Comparison of ENCODE assay signal across 10 cellular contexts in the genomic region with DNA sequence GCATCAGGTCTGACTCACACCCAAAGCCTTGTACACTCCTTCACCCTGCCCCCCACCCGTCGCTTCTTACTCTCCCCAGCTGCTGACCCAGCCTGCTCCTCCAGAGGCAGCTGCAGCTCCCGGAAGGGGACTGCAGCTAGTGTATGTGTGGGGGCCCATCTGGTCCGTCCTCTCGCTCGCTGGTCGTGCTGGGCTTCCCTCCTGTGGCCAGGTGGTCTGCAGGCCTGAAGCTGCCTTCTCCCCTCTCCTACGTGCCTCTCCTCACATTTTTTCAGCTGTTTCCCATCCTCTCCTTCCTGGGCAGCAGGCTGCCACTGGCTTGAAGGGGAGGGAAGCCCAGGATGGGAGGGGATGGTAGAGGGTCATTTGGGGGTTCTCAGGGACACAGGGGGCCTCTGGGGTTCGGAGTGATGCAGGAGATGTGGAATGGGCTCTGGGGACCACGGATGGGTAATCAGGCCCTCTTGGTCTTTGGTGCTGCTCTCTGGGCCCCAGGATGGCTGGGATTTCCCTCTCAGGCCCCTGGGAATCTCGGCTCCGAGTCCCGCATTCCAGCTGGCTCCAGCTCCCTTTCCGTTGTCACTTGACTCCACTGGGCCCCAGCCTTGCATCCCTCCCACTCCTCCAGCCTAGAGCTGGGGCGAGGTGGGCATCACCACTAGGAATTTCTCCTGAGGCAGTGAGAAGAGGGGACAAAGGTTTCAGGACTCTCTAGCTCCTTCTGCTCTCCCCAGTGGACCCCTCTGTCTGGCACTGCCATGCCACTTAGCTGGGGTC. TPM values are rescaled to one million over a fixed set of nuclear protein-coding genes. Genes with fewer than 3 reads are reported as not detected.
DNase-seq lines count a peak whose midpoint lies in the region; ATAC-seq and TF ChIP-seq lines count a peak whose summit lies in the region.
"Had no signal": no experiment of that assay in that cellular context is flagged by ENCODE, and none has a peak within 500 bp of the region (broad histone marks: within the 10 kb centered on the region; RNA-seq: fewer than 3 reads in every experiment).

No MANE protein-coding gene starts in this region.

- H3K36me3 ChIP-seq in right atrium auricular region (no peaks in the 10 kb centered on the region), muscle layer of duodenum (ENCODE audit: control insufficient read depth in 1 of 2, insufficient read depth in 2 of 2, low read length in 2 of 2) (no peaks in the 10 kb centered on the region)

- intact Hi-C loops in Right ventricle myocardium inferior (cut with DNase I) = loop anchor here (5.0 kb wide), 1 partner anchor 150 kb away; no protein-coding TSS in a partner anchor
- intact Hi-C loops in dorsolateral prefrontal cortex (cut with DNase I) = loop anchor here in 1 of 2 donors (5.0 kb wide), 1 partner anchor 140 kb away; a partner anchor contains a TSS

- DNase-seq in right atrium auricular region (ENCODE audit: low spot score) = no peak
- no peak for DNase-seq in Right ventricle myocardium inferior (ENCODE audit: missing footprints)
- DNase-seq in dorsolateral prefrontal cortex = peak in 2 of 10 donors; percentile 28 to 50
- DNase-seq in activated naive CD4-positive, alpha-beta T cell treated with anti-CD3 and anti-CD28 coated beads, Interleukin-2, amount 50 U/mL, for 16 hours = no peak
- DNase-seq in activated CD4-positive, alpha-beta T cell treated with anti-CD3 and anti-CD28 coated beads, Interleukin-2, amount 50 U/mL, for 1 hour = no peak
- no peak for DNase-seq in epidermal melanocyte (ENCODE audit: insufficient read length, low spot score)
- DNase-seq in NCI-H526 treated with DMSO at 0.1 percent for 48 hours (lab: John Stamatoyannopoulos, UW) = no peak

- no peak for ATAC-seq in Right ventricle myocardium inferior

- H3K4me3 ChIP-seq in right atrium auricular region (no peak overlapping the region), dorsolateral prefrontal cortex (peak overlapping the region in 24 of 59 donors; percentile 2 to 59 (median 30)), muscle layer of duodenum (ENCODE audit: low read depth in 1 of 2, low read length in 2 of 2) (no peak overlapping the region)
- H3K4me3 ChIP-seq: lung had no signal

- TF ChIP-seq CTCF in right atrium auricular region (IDR thresholded peaks at IDR 0.05) (no peak), dorsolateral prefrontal cortex (IDR thresholded peaks at IDR 0.05 in 54 of 56, conservative IDR thresholded peaks at IDR 0.05 in 2 of 56; ENCODE audit: low read depth in 1 of 56, partially characterized antibody in 56 of 56) (no peak)

- peaks cover 0 to 56% of the 10 kb centered on the region in 2 donors for H3K4me1 ChIP-seq in right atrium auricular region
- peaks cover 18 to 45% of the 10 kb centered on the region in 2 donors for H3K4me1 ChIP-seq in muscle layer of duodenum (ENCODE audit: control insufficient read depth in 1 of 2, insufficient read depth in 2 of 2, low read length in 2 of 2)

- H3K27me3 ChIP-seq in right atrium auricular region (no peaks in the 10 kb centered on the region), dorsolateral prefrontal cortex (no peaks in the 10 kb centered on the region), muscle layer of duodenum (ENCODE audit: low read depth, low read length) (no peaks in the 10 kb centered on the region)

- peak overlapping the region; percentile 88 to 95 for H3K27ac ChIP-seq in right atrium auricular region
- H3K27ac ChIP-seq in dorsolateral prefrontal cortex = peak overlapping the region; percentile 76 to 99 (median 95)
- H3K27ac ChIP-seq in muscle layer of duodenum (ENCODE audit: low read length) = peak overlapping the region; percentile 51

- H3K9me3 ChIP-seq in right atrium auricular region = no peaks in the 10 kb centered on the region
- H3K9me3 ChIP-seq in muscle layer of duodenum (ENCODE audit: control insufficient read depth in 1 of 2, low read length in 2 of 2) = no peaks in the 10 kb centered on the region

RNA-seq across cellular contexts. Expression of a gene that starts 2.1 kb away (rescaled TPM):
- total RNA-seq in right atrium auricular region (100 to 1,000 TPM in 1 of 2 donors, 10 to 100 TPM in 1; 61.7 to 106 TPM), Right ventricle myocardium inferior (32.5 TPM), dorsolateral prefrontal cortex (100 to 1,000 TPM; 100 to 498 (median 195) TPM)

RNA-seq across cellular contexts. Expression of a gene that starts 25.8 kb away (rescaled TPM):
- total RNA-seq in right atrium auricular region (1 to 10 TPM; 3.6 to 4.0 TPM), Right ventricle myocardium inferior (22.2 TPM), dorsolateral prefrontal cortex (100 to 1,000 TPM in 1 of 120 experiments, 10 to 100 TPM in 119; 24.7 to 107 (median 48.9) TPM)

RNA-seq across cellular contexts. Expression of a gene that starts 31.9 kb away (rescaled TPM):
- total RNA-seq in right atrium auricular region (10 to 100 TPM; 12.1 to 13.6 TPM), Right ventricle myocardium inferior (18.3 TPM), dorsolateral prefrontal cortex (10 to 100 TPM; 27.9 to 82.8 (median 48.0) TPM)

RNA-seq across cellular contexts. Expression of a gene that starts 49.8 kb away (rescaled TPM):
- total RNA-seq in right atrium auricular region (not detected), Right ventricle myocardium inferior (not detected), dorsolateral prefrontal cortex (under 1 TPM in 7 of 120 experiments, not detected in 113; 0.39 to 0.85 (median 0.66) TPM)
- total RNA-seq: activated CD4-positive, alpha-beta memory T cell treated with anti-CD3 and anti-CD28 coated beads for 36 hours had no signal

RNA-seq across cellular contexts. Expression of a gene that starts 58.6 kb away (rescaled TPM):
- total RNA-seq in right atrium auricular region (not detected), Right ventricle myocardium inferior (not detected), dorsolateral prefrontal cortex (not detected)
- total RNA-seq: activated CD4-positive, alpha-beta memory T cell treated with anti-CD3 and anti-CD28 coated beads for 36 hours had no signal
